ENCODE assay signal across 5 cellular contexts in genomic region chr16:89664238-89664637, GRCh38. TPM values are rescaled to one million over a fixed set of nuclear protein-coding genes. Genes with fewer than 3 reads are reported as not detected.
"Had no signal": no experiment of that assay in that cellular context is flagged by ENCODE, and none has a peak within 500 bp of the region (broad histone marks: within the 10 kb centered on the region; RNA-seq: fewer than 3 reads in every experiment).

No MANE protein-coding gene starts in this region.

RNA-seq across cellular contexts. Expression of gene DPEP1, which starts 50.8 kb away (rescaled TPM):
- total RNA-seq: naive thymus-derived CD4-positive, alpha-beta T cell; natural killer cell; osteocyte; sciatic nerve; smooth muscle cell had no signal
- polyA plus RNA-seq: naive thymus-derived CD4-positive, alpha-beta T cell; smooth muscle cell had no signal
